Comparison of ENCODE assay signal across 1 cellular context in the genomic region with DNA sequence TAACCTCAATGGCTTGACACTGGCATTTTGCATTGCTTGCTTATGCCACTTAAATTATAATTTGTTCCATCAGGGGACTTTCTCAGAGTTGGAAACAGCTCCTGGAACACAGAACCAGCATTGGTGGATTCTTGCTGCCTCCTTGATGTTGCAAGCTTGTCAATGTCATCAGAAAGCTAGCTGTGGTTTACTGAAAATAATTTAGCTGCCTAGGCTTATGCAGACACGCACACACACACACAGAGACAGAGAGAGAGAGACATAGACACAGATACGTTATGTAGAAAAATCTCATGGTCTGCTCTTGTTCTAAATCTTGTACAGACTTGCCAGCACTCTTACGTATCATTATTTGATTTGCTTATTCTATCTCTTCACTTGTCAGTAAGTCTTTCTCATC.
TF ChIP-seq lines count a peak whose summit lies in the region.

No MANE protein-coding gene starts in this region.

TF ChIP-seq in GM23338, 12 proteins besides CTCF, POLR2A, EP300 and RAD21 (continued from another document):
- TF ChIP-seq, protein P1, sequence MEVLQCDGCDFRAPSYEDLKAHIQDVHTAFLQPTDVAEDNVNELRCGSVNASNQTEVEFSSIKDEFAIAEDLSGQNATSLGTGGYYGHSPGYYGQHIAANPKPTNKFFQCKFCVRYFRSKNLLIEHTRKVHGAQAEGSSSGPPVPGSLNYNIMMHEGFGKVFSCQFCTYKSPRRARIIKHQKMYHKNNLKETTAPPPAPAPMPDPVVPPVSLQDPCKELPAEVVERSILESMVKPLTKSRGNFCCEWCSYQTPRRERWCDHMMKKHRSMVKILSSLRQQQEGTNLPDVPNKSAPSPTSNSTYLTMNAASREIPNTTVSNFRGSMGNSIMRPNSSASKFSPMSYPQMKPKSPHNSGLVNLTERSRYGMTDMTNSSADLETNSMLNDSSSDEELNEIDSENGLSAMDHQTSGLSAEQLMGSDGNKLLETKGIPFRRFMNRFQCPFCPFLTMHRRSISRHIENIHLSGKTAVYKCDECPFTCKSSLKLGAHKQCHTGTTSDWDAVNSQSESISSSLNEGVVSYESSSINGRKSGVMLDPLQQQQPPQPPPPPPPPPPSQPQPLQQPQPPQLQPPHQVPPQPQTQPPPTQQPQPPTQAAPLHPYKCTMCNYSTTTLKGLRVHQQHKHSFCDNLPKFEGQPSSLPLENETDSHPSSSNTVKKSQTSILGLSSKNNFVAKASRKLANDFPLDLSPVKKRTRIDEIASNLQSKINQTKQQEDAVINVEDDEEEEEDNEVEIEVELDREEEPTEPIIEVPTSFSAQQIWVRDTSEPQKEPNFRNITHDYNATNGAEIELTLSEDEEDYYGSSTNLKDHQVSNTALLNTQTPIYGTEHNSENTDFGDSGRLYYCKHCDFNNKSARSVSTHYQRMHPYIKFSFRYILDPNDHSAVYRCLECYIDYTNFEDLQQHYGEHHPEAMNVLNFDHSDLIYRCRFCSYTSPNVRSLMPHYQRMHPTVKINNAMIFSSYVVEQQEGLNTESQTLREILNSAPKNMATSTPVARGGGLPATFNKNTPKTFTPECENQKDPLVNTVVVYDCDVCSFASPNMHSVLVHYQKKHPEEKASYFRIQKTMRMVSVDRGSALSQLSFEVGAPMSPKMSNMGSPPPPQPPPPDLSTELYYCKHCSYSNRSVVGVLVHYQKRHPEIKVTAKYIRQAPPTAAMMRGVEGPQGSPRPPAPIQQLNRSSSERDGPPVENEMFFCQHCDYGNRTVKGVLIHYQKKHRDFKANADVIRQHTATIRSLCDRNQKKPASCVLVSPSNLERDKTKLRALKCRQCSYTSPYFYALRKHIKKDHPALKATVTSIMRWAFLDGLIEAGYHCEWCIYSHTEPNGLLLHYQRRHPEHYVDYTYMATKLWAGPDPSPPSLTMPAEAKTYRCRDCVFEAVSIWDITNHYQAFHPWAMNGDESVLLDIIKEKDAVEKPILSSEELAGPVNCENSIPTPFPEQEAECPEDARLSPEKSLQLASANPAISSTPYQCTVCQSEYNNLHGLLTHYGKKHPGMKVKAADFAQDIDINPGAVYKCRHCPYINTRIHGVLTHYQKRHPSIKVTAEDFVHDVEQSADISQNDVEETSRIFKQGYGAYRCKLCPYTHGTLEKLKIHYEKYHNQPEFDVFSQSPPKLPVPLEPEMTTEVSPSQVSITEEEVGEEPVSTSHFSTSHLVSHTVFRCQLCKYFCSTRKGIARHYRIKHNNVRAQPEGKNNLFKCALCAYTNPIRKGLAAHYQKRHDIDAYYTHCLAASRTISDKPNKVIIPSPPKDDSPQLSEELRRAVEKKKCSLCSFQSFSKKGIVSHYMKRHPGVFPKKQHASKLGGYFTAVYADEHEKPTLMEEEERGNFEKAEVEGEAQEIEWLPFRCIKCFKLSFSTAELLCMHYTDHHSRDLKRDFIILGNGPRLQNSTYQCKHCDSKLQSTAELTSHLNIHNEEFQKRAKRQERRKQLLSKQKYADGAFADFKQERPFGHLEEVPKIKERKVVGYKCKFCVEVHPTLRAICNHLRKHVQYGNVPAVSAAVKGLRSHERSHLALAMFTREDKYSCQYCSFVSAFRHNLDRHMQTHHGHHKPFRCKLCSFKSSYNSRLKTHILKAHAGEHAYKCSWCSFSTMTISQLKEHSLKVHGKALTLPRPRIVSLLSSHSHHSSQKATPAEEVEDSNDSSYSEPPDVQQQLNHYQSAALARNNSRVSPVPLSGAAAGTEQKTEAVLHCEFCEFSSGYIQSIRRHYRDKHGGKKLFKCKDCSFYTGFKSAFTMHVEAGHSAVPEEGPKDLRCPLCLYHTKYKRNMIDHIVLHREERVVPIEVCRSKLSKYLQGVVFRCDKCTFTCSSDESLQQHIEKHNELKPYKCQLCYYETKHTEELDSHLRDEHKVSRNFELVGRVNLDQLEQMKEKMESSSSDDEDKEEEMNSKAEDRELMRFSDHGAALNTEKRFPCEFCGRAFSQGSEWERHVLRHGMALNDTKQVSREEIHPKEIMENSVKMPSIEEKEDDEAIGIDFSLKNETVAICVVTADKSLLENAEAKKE (CRISPR knock-in tag; IDR thresholded peaks at IDR 0.05), result no peak
- TF ChIP-seq EZH2phosphoT487 (IDR thresholded peaks at IDR 0.05; ENCODE audit: unreplicated experiment) (no peak), POLR2AphosphoS5 (IDR thresholded peaks at IDR 0.05; ENCODE audit: low read depth) (no peak), EZH2 (IDR thresholded peaks at IDR 0.05; ENCODE audit: low read depth, unreplicated experiment) (no peak), ZNF331 (CRISPR knock-in tag; IDR thresholded peaks at IDR 0.05; ENCODE audit: low read depth) (no peak), ZNF114 (CRISPR knock-in tag; IDR thresholded peaks at IDR 0.05) (no peak), NANOG (IDR thresholded peaks at IDR 0.05; ENCODE audit: borderline replicate concordance) (no peak), JUNB (IDR thresholded peaks at IDR 0.05; ENCODE audit: unreplicated experiment) (no peak)
- TF ChIP-seq, protein P2, sequence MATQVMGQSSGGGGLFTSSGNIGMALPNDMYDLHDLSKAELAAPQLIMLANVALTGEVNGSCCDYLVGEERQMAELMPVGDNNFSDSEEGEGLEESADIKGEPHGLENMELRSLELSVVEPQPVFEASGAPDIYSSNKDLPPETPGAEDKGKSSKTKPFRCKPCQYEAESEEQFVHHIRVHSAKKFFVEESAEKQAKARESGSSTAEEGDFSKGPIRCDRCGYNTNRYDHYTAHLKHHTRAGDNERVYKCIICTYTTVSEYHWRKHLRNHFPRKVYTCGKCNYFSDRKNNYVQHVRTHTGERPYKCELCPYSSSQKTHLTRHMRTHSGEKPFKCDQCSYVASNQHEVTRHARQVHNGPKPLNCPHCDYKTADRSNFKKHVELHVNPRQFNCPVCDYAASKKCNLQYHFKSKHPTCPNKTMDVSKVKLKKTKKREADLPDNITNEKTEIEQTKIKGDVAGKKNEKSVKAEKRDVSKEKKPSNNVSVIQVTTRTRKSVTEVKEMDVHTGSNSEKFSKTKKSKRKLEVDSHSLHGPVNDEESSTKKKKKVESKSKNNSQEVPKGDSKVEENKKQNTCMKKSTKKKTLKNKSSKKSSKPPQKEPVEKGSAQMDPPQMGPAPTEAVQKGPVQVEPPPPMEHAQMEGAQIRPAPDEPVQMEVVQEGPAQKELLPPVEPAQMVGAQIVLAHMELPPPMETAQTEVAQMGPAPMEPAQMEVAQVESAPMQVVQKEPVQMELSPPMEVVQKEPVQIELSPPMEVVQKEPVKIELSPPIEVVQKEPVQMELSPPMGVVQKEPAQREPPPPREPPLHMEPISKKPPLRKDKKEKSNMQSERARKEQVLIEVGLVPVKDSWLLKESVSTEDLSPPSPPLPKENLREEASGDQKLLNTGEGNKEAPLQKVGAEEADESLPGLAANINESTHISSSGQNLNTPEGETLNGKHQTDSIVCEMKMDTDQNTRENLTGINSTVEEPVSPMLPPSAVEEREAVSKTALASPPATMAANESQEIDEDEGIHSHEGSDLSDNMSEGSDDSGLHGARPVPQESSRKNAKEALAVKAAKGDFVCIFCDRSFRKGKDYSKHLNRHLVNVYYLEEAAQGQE (IDR thresholded peaks at IDR 0.05; ENCODE audit: unreplicated experiment), result no peak
- TF ChIP-seq, protein P3, sequence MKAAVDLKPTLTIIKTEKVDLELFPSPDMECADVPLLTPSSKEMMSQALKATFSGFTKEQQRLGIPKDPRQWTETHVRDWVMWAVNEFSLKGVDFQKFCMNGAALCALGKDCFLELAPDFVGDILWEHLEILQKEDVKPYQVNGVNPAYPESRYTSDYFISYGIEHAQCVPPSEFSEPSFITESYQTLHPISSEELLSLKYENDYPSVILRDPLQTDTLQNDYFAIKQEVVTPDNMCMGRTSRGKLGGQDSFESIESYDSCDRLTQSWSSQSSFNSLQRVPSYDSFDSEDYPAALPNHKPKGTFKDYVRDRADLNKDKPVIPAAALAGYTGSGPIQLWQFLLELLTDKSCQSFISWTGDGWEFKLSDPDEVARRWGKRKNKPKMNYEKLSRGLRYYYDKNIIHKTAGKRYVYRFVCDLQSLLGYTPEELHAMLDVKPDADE (IDR thresholded peaks at IDR 0.05), result no peak
